Comparison of ENCODE assay signal across 8 cellular contexts in genomic region chr17:57045868-57046671, GRCh38. TPM values are rescaled to one million over a fixed set of nuclear protein-coding genes. Genes with fewer than 3 reads are reported as not detected.
A peak's percentile ranks its signal among the peaks of the same experiment; 100 is the strongest.
DNase-seq lines count a peak whose midpoint lies in the region; ATAC-seq, FAIRE-seq and TF ChIP-seq lines count a peak whose summit lies in the region.

No MANE protein-coding gene starts in this region.

- peak; percentile 50 for FAIRE-seq in GM18507 (lab: Jason Lieb, UNC)
- FAIRE-seq in keratinocyte (lab: Jason Lieb, UNC), result no peak

- peaks cover 15% of the 10 kb centered on the region for H3K4me1 ChIP-seq in keratinocyte (ENCODE audit: control insufficient read depth, extremely low read depth, insufficient read depth, low read length)

- no peaks in the 10 kb centered on the region for H4K20me1 ChIP-seq in keratinocyte (ENCODE audit: control insufficient read depth, extremely low read depth, insufficient read depth, low read length)

- H3K27me3 ChIP-seq in keratinocyte (ENCODE audit: control insufficient read depth, extremely low read depth, insufficient read depth, low read length), result peaks cover 30% of the 10 kb centered on the region

- H3K36me3 ChIP-seq in keratinocyte (ENCODE audit: control insufficient read depth in 2 of 2, extremely low read depth in 1 of 2, insufficient read depth in 2 of 2, low read length in 2 of 2), result no peaks in the 10 kb centered on the region

- peak overlapping the region; percentile 76 for H3K27ac Mint-ChIP-seq in activated T-helper 1 cell treated with anti-CD3 and anti-CD28 coated beads, Interleukin-12 subunit alpha, Interleukin-12 subunit beta, Interleukin-2, Interleukin-4 antibody, amounts not matched to agents 30 ng/mL and 10 ng/mL and 1 ng/mL, durations not matched to agents 14 hours and 24 hours and 36 hours

- H3K4me3 ChIP-seq in keratinocyte (ENCODE audit: control insufficient read depth in 2 of 3, extremely low read depth in 1 of 3, insufficient read depth in 2 of 3, low read depth in 1 of 3, low read length in 3 of 3), result no peak overlapping the region

- intact Hi-C loops in activated T-helper 1 cell treated with anti-CD3 and anti-CD28 coated beads, Interleukin-12 subunit alpha, Interleukin-12 subunit beta, Interleukin-2, Interleukin-4 antibody, amounts not matched to agents 30 ng/mL and 10 ng/mL and 1 ng/mL, durations not matched to agents 14 hours and 24 hours and 36 hours (cut with micrococcal nuclease), result loop anchor here (5.0 kb wide), 1 partner anchor 36 kb away; no protein-coding TSS in a partner anchor

- no peaks in the 10 kb centered on the region for H3K9me3 ChIP-seq in keratinocyte (ENCODE audit: control insufficient read depth, low read depth, low read length)

- peaks cover 25% of the 10 kb centered on the region for H3K4me1 Mint-ChIP-seq in activated T-helper 1 cell treated with anti-CD3 and anti-CD28 coated beads, Interleukin-12 subunit alpha, Interleukin-12 subunit beta, Interleukin-2, Interleukin-4 antibody, amounts not matched to agents 30 ng/mL and 10 ng/mL and 1 ng/mL, durations not matched to agents 14 hours and 24 hours and 36 hours (ENCODE audit: low read depth)

- peak overlapping the region; percentile 16 for H2AFZ ChIP-seq in keratinocyte (ENCODE audit: control insufficient read depth, low read length)

- dilution Hi-C loops in keratinocyte (cut with MboI; ENCODE audit: extremely low pct_ligation_motif_present, low sequenced_read_pairs), result no loop called here

- H3K9me1 ChIP-seq in keratinocyte (ENCODE audit: control insufficient read depth, extremely low read depth, insufficient read depth, low read length), result no peaks in the 10 kb centered on the region

- no peak overlapping the region for H3K27ac ChIP-seq in keratinocyte (ENCODE audit: control insufficient read depth, insufficient read depth, low read length)

- peak overlapping the region; percentile 75 for H3K4me3 Mint-ChIP-seq in activated T-helper 1 cell treated with anti-CD3 and anti-CD28 coated beads, Interleukin-12 subunit alpha, Interleukin-12 subunit beta, Interleukin-2, Interleukin-4 antibody, amounts not matched to agents 30 ng/mL and 10 ng/mL and 1 ng/mL, durations not matched to agents 14 hours and 24 hours and 36 hours

- no peak for TF ChIP-seq CTCF in keratinocyte (optimal IDR thresholded peaks at IDR 0.05 in 1 of 3, IDR thresholded peaks at IDR 0.05 in 1 of 3, conservative IDR thresholded peaks at IDR 0.05 in 1 of 3; ENCODE audit: extremely low read depth in 1 of 3, insufficient read depth in 2 of 3, low read length in 3 of 3)

- H3K36me3 Mint-ChIP-seq in activated T-helper 1 cell treated with anti-CD3 and anti-CD28 coated beads, Interleukin-12 subunit alpha, Interleukin-12 subunit beta, Interleukin-2, Interleukin-4 antibody, amounts not matched to agents 30 ng/mL and 10 ng/mL and 1 ng/mL, durations not matched to agents 14 hours and 24 hours and 36 hours (ENCODE audit: low read depth), result no peaks in the 10 kb centered on the region

- H3K9me3 Mint-ChIP-seq in activated T-helper 1 cell treated with anti-CD3 and anti-CD28 coated beads, Interleukin-12 subunit alpha, Interleukin-12 subunit beta, Interleukin-2, Interleukin-4 antibody, amounts not matched to agents 30 ng/mL and 10 ng/mL and 1 ng/mL, durations not matched to agents 14 hours and 24 hours and 36 hours, result no peaks in the 10 kb centered on the region

- H3K9ac ChIP-seq in keratinocyte (ENCODE audit: control insufficient read depth, extremely low read depth, insufficient read depth, low read length), result no peak overlapping the region

- peaks cover 60% of the 10 kb centered on the region for H3K27me3 Mint-ChIP-seq in activated T-helper 1 cell treated with anti-CD3 and anti-CD28 coated beads, Interleukin-12 subunit alpha, Interleukin-12 subunit beta, Interleukin-2, Interleukin-4 antibody, amounts not matched to agents 30 ng/mL and 10 ng/mL and 1 ng/mL, durations not matched to agents 14 hours and 24 hours and 36 hours (ENCODE audit: insufficient read depth)

- DNase-seq in GM18507 (ENCODE audit: extremely low spot score, insufficient read length, low read depth) (peak; percentile 47), keratinocyte (ENCODE audit: low read depth, low spot score) (no peak), H4 (ENCODE audit: low spot score) (no peak)
- DNase-seq in activated T-helper 1 cell treated with anti-CD3 and anti-CD28 coated beads, Interleukin-12 subunit alpha, Interleukin-12 subunit beta, Interleukin-2, Interleukin-4 antibody, amounts not matched to agents 30 ng/mL and 10 ng/mL and 1 ng/mL, durations not matched to agents 14 hours and 24 hours and 36 hours (ENCODE audit: low spot score), result peak; percentile 28
- peak; percentile 6 to 33 for DNase-seq in stimulated activated CD8-positive, alpha-beta memory T cell treated with anti-CD3 and anti-CD28 coated beads, Interleukin-15, amount 100 ng/mL, for 48 hours (ENCODE audit: low read depth in 2 of 2)

- H3K79me2 ChIP-seq in keratinocyte (ENCODE audit: control insufficient read depth, insufficient read depth, low read length), result no peaks in the 10 kb centered on the region

- H3K4me2 ChIP-seq in keratinocyte (ENCODE audit: control insufficient read depth, extremely low read depth, insufficient read depth, low read depth, low read length), result peak overlapping the region; percentile 51

- ATAC-seq in HG03354 (IDR thresholded peaks at IDR 0.05; ENCODE audit: poor library complexity, severe bottlenecking, unreplicated experiment), result peak; percentile 56
- no peak for ATAC-seq in HG02610 (IDR thresholded peaks at IDR 0.05; ENCODE audit: unreplicated experiment)
- ATAC-seq in HG03469 (IDR thresholded peaks at IDR 0.05; ENCODE audit: unreplicated experiment), result no peak

RNA-seq across cellular contexts. Expression of gene AKAP1, which starts 39.0 kb away (rescaled TPM):
- total RNA-seq in activated T-helper 1 cell treated with anti-CD3 and anti-CD28 coated beads, Interleukin-12 subunit alpha, Interleukin-12 subunit beta, Interleukin-2, Interleukin-4 antibody, amounts not matched to agents 30 ng/mL and 10 ng/mL and 1 ng/mL, durations not matched to agents 14 hours and 24 hours and 36 hours, result 53.8 and 59.9 TPM in 2 replicates
- polyA plus RNA-seq in keratinocyte, result 24.1 to 39.5 TPM (median 31.3 TPM) in 3 replicates
- 33.6 TPM for polyA plus RNA-seq in keratinocyte (2011; ENCODE audit: low read depth)
- polyA plus RNA-seq in keratinocyte (2011; cell fraction: cytosol; rRNA removed), result 16.5 and 16.6 TPM in 2 replicates
- polyA plus RNA-seq in keratinocyte (2011; cell fraction: nucleus; rRNA removed), result 106 and 125 TPM in 2 replicates
- 15.7 and 21.0 TPM in 2 replicates for polyA plus RNA-seq in keratinocyte (2012; ENCODE audit: low replicate concordance)
- polyA minus RNA-seq in keratinocyte, result 65.2 to 105 TPM (median 75.1 TPM) in 3 replicates
- polyA minus RNA-seq in keratinocyte (2011; cell fraction: cytosol; rRNA and poly(A)+ RNA removed), result 49.1 TPM
- polyA minus RNA-seq in keratinocyte (2011; cell fraction: nucleus; rRNA and poly(A)+ RNA removed), result 69.1 and 71.8 TPM in 2 replicates
- 14.3 and 19.9 TPM in 2 replicates for total RNA-seq in H4 (2014; rRNA removed; shearing (Covaris generic))

Comparison
In these comparisons a context has a peak if more than half of its experiments do, and no peak if none do; other contexts are left out.
1. DNase-seq: peak in GM18507 (single experiment), activated T-helper 1 cell treated with anti-CD3 and anti-CD28 coated beads, Interleukin-12 subunit alpha, Interleukin-12 subunit beta, Interleukin-2, Interleukin-4 antibody, amounts not matched to agents 30 ng/mL and 10 ng/mL and 1 ng/mL, durations not matched to agents 14 hours and 24 hours and 36 hours (single experiment) and stimulated activated CD8-positive, alpha-beta memory T cell treated with anti-CD3 and anti-CD28 coated beads, Interleukin-15, amount 100 ng/mL, for 48 hours (2 of 2); none in keratinocyte (single experiment) and H4 (single experiment).